In genomic region chr7:30522163-30522562, GRCh38 we compare ENCODE assay signal across 14 cellular contexts. TPM values are rescaled to one million over a fixed set of nuclear protein-coding genes. Genes with fewer than 3 reads are reported as not detected.
DNase-seq lines count a peak whose midpoint lies in the region; ATAC-seq and TF ChIP-seq lines count a peak whose summit lies in the region.
"Had no signal": no experiment of that assay in that cellular context is flagged by ENCODE, and none has a peak within 500 bp of the region (broad histone marks: within the 10 kb centered on the region; RNA-seq: fewer than 3 reads in every experiment).

No MANE protein-coding gene starts in this region.

- DNase-seq in Peyer's patch (no peak), epithelial cell of prostate (ENCODE audit: low read depth, low spot score) (no peak), mucosa of descending colon (no peak), PC-9 (no peak)
- DNase-seq in stimulated activated naive CD4-positive, alpha-beta T cell treated with Interleukin-2 at 50 U/mL for 16 hours (lab: John Stamatoyannopoulos, UW): no peak
- DNase-seq: BE2C; CD8-positive, alpha-beta T cell; COR-L47; DMS153; DND-41; GDM1 had no signal

- ATAC-seq in mucosa of descending colon: peak; percentile 83
- no peak for ATAC-seq in GM21381 (IDR thresholded peaks at IDR 0.05; ENCODE audit: unreplicated experiment)
- ATAC-seq: CD8-positive, alpha-beta T cell had no signal

- no peak overlapping the region for H2AFZ ChIP-seq in PC-9

- H3K27me3 ChIP-seq in Peyer's patch (no peaks in the 10 kb centered on the region), PC-9 (ENCODE audit: insufficient read depth, low read depth) (no peaks in the 10 kb centered on the region)
- H3K27me3 ChIP-seq: BE2C had no signal

- H3K4me3 ChIP-seq in Peyer's patch (no peak overlapping the region), mucosa of descending colon (no peak overlapping the region), PC-9 (no peak overlapping the region)
- H3K4me3 ChIP-seq: A549, HAP-1 had no signal

- TF ChIP-seq CTCF in Peyer's patch (IDR thresholded peaks at IDR 0.05) (no peak), mucosa of descending colon (IDR thresholded peaks at IDR 0.05) (no peak), PC-9 (conservative IDR thresholded peaks at IDR 0.05) (no peak)

- POLR2A ChIA-PET in PC-9 (lab: Charles Lee; ENCODE audit: unreplicated experiment): no interaction called here

- no peak overlapping the region for H3K4me2 ChIP-seq in PC-9
- H3K4me2 ChIP-seq: A549 had no signal

- H3K9me3 ChIP-seq in Peyer's patch: no peaks in the 10 kb centered on the region
- no peaks in the 10 kb centered on the region for H3K9me3 ChIP-seq in mucosa of descending colon
- no peaks in the 10 kb centered on the region for H3K9me3 ChIP-seq in PC-9 (ENCODE audit: insufficient read depth, low read depth)
- H3K9me3 ChIP-seq: A549, BE2C, HAP-1 had no signal

- no peaks in the 10 kb centered on the region for H4K20me1 ChIP-seq in PC-9 (ENCODE audit: insufficient read depth)

- H3K36me3 ChIP-seq in Peyer's patch: no peaks in the 10 kb centered on the region
- no peaks in the 10 kb centered on the region for H3K36me3 ChIP-seq in mucosa of descending colon (ENCODE audit: low read depth)
- H3K36me3 ChIP-seq in PC-9 (ENCODE audit: low read depth): no peaks in the 10 kb centered on the region
- H3K36me3 ChIP-seq: BE2C, HAP-1 had no signal

- BruUV-seq in PC-9 (replicated peaks; lab: Mats Ljungman, UMichigan): no TSS peak

- H3K9me2 ChIP-seq in PC-9 (ENCODE audit: insufficient read depth): no peaks in the 10 kb centered on the region

- H3K27ac ChIP-seq in Peyer's patch: peak overlapping the region in 3 of 4 donors; percentile 9 to 79 (median 43)
- H3K27ac ChIP-seq in epithelial cell of prostate: peak overlapping the region; percentile 94
- no peak overlapping the region for H3K27ac ChIP-seq in PC-9
- H3K27ac ChIP-seq: A549 had no signal

- H3K79me2 ChIP-seq in PC-9 (ENCODE audit: low read depth): no peaks in the 10 kb centered on the region

- peaks cover 25% of the 10 kb centered on the region for H3F3A ChIP-seq in PC-9 (ENCODE audit: insufficient read depth, low read depth)

- intact Hi-C loops in mucosa of descending colon (cut with DNase I, micrococcal nuclease) (no loop called here), PC-9 (cut with micrococcal nuclease; ENCODE audit: unreplicated experiment) (no loop called here)

- peaks cover 0 to 31% (median 0%) of the 10 kb centered on the region in 4 donors for H3K4me1 ChIP-seq in Peyer's patch
- peaks cover 11% of the 10 kb centered on the region for H3K4me1 ChIP-seq in mucosa of descending colon (ENCODE audit: low read depth)
- H3K4me1 ChIP-seq in PC-9 (replicated peaks; ENCODE audit: insufficient read depth): peaks cover 39% of the 10 kb centered on the region

- CTCF ChIA-PET in PC-9 (lab: Charles Lee): no interaction called here

- no peak for TF ChIP-seq POLR2A in Peyer's patch (IDR thresholded peaks at IDR 0.05)

RNA-seq across cellular contexts. Expression of gene GGCT, which starts 17.5 kb away (rescaled TPM):
- total RNA-seq in Peyer's patch: 10 to 100 TPM; 18.1 to 24.8 (median 19.2) TPM
- total RNA-seq in mucosa of descending colon: 10 to 100 TPM; 29.9 to 50.2 (median 32.8) TPM
- total RNA-seq in PC-9 (2021): 151 and 162 TPM in 2 replicates

RNA-seq across cellular contexts. Expression of gene NOD1, which starts 43.6 kb away (rescaled TPM):
- total RNA-seq in Peyer's patch: 10 to 100 TPM in 3 of 4 donors, 1 to 10 TPM in 1; 4.0 to 29.7 (median 21.0) TPM
- 10 to 100 TPM; 13.2 to 14.4 (median 13.2) TPM for total RNA-seq in mucosa of descending colon
- 16.5 and 20.5 TPM in 2 replicates for total RNA-seq in PC-9 (2021)
